In genomic region chr1:9397047-9397446, GRCh38 we compare ENCODE assay signal across 25 cellular contexts.
DNase-seq lines count a peak whose midpoint lies in the region; ATAC-seq, FAIRE-seq and TF ChIP-seq lines count a peak whose summit lies in the region.
"Had no signal": no experiment of that assay in that cellular context is flagged by ENCODE, and none has a peak within 500 bp of the region (broad histone marks: within the 10 kb centered on the region; RNA-seq: fewer than 3 reads in every experiment).

No MANE protein-coding gene starts in this region.

- H3K4me1 ChIP-seq in A549: peaks cover 40% of the 10 kb centered on the region
- peaks cover 40% of the 10 kb centered on the region for H3K4me1 ChIP-seq in Panc1 (ENCODE audit: control insufficient read depth, insufficient read depth, low read length)
- H3K4me1 ChIP-seq in mesendoderm (ENCODE audit: control insufficient read depth, low read depth, low read length): no peaks in the 10 kb centered on the region

- DNase-seq in A549 (ENCODE audit: low read depth in 1 of 2, low spot score in 1 of 2) (no peak), Panc1 (ENCODE audit: low read depth, low spot score) (no peak), chondrocyte (ENCODE audit: low spot score) (no peak), anterior cingulate cortex (lab: John Stamatoyannopoulos, UW) (no peak), WERI-Rb-1 (no peak), mesendoderm (no peak)
- DNase-seq in stimulated activated CD4-positive, alpha-beta T cell treated with anti-CD3 and anti-CD28 coated beads, Interleukin-15, amount 100 ng/mL, for 24 hours: no peak
- DNase-seq: AML-193, DMS53, H7, NCI-H1105 treated with DMSO at 0.1 percent for 48 hours, NCI-H2029 treated with DMSO at 0.1 percent for 48 hours, NCI-H2171, NCI-H345, NCI-H524, NCI-H82, SHP77 treated with DMSO at 0.1 percent for 48 hours had no signal

- H2AK5ac ChIP-seq in mesendoderm (ENCODE audit: low read length): no peak overlapping the region

- no peak overlapping the region for H3K56ac ChIP-seq in mesendoderm (ENCODE audit: low read length)

- no peak overlapping the region for H4K5ac ChIP-seq in mesendoderm (ENCODE audit: low read length)

- no peak for TF ChIP-seq POLR2A in A549 (IDR thresholded peaks at IDR 0.05; ENCODE audit: low read length)

- no peak for TF ChIP-seq EP300 in A549 (IDR thresholded peaks at IDR 0.05)

- H3K4me2 ChIP-seq in A549: no peak overlapping the region
- no peak overlapping the region for H3K4me2 ChIP-seq in mesendoderm (ENCODE audit: low read length)
- H3K4me2 ChIP-seq: KMS-11 had no signal

- CTCF ChIA-PET in A549 (lab: Yijun Ruan, JAX) (interaction anchor here (0.6 to 1.4 kb wide), 3 partner anchors 24 to 1100 kb away, joined by 3 to 4 read pairs (median 3); no protein-coding TSS in a partner anchor), Panc1 (lab: Charles Lee) (no interaction called here)

- H3K9me3 ChIP-seq in A549: no peaks in the 10 kb centered on the region; the same call in 2 of the 3 replicates
- H3K9me3 ChIP-seq in Panc1 (ENCODE audit: control insufficient read depth, insufficient read depth, low read depth, low read length): no peaks in the 10 kb centered on the region
- peaks cover 10% of the 10 kb centered on the region for H3K9me3 ChIP-seq in WERI-Rb-1 (ENCODE audit: severe bottlenecking)

- H4K8ac ChIP-seq in mesendoderm (ENCODE audit: low read depth, low read length): no peak overlapping the region

- H3K27me3 ChIP-seq in Panc1 (ENCODE audit: control insufficient read depth, insufficient read depth, low read length): no peaks in the 10 kb centered on the region
- no peaks in the 10 kb centered on the region for H3K27me3 ChIP-seq in WERI-Rb-1 (ENCODE audit: insufficient read depth, low read depth, severe bottlenecking)
- no peaks in the 10 kb centered on the region for H3K27me3 ChIP-seq in mesendoderm (ENCODE audit: insufficient read depth, low read length, poor library complexity)

- H3K27ac Mint-ChIP-seq in chondrocyte (ENCODE audit: unreplicated experiment) (peak overlapping the region; percentile 93), nephron (peak overlapping the region in 2 of 3 experiments; percentile 44 to 80)
- H3K27ac Mint-ChIP-seq: CD14-positive monocyte had no signal

- no peak overlapping the region for H2BK120ac ChIP-seq in mesendoderm (ENCODE audit: low read depth, low read length)

- no peak overlapping the region for H2BK5ac ChIP-seq in mesendoderm (ENCODE audit: low read length)

- H3K18ac ChIP-seq in mesendoderm (ENCODE audit: low read length): no peak overlapping the region

- H3K36me3 Mint-ChIP-seq in chondrocyte (ENCODE audit: low read depth) (peaks cover 6% of the 10 kb centered on the region), nephron (ENCODE audit: low read depth) (no peaks in the 10 kb centered on the region)
- H3K36me3 Mint-ChIP-seq: CD14-positive monocyte had no signal

- WGBS in A549 (ENCODE audit: missing lambda C conversion rate): 88% methylated on average over 6 of the region's 6 CpGs
- no CpG with 5 or more reads among the region's 6 CpGs for WGBS in mesendoderm (ENCODE audit: extremely low coverage, insufficient coverage, low lambda C conversion rate)

- ATAC-seq in A549: no peak
- ATAC-seq in Panc1: no peak
- ATAC-seq: HepG2 had no signal

- H3K79me1 ChIP-seq in mesendoderm (ENCODE audit: low read length): no peaks in the 10 kb centered on the region

- H3K23ac ChIP-seq in mesendoderm (ENCODE audit: low read length): no peak overlapping the region

- no peaks in the 10 kb centered on the region for H3K79me2 ChIP-seq in mesendoderm (ENCODE audit: control insufficient read depth, insufficient read depth, low read length)

- FAIRE-seq in A549 (lab: Jason Lieb, UNC): no peak
- FAIRE-seq: D721Med, GM19239, HepG2 had no signal

- in situ Hi-C loops in Panc1 (cut with HindIII; ENCODE audit: low pct_unique_long_range_greater_than_20kb, low sequenced_read_pairs): no loop called here

- no peak overlapping the region for H3K9ac ChIP-seq in mesendoderm (ENCODE audit: low read length)
- H3K9ac ChIP-seq: KMS-11 had no signal

- intact Hi-C loops in Panc1 (cut with micrococcal nuclease; ENCODE audit: unreplicated experiment): no loop called here

- H3K27ac ChIP-seq in A549 (peak overlapping the region; percentile 30 to 93; a peak in 4 of 6 replicates), Panc1 (ENCODE audit: low read length) (peak overlapping the region; percentile 96), WERI-Rb-1 (no peak overlapping the region), mesendoderm (ENCODE audit: low read depth, low read length) (no peak overlapping the region)
- H3K27ac ChIP-seq: 22Rv1, KMS-11, SK-N-MC had no signal

- no TSS peak for BruUV-seq in Panc1 (replicated peaks; lab: Mats Ljungman, UMichigan)

- no peak overlapping the region for H3K4ac ChIP-seq in mesendoderm (ENCODE audit: low read depth, low read length)

- H3K9me3 Mint-ChIP-seq in chondrocyte (ENCODE audit: low read depth) (peaks cover 8% of the 10 kb centered on the region), nephron (peaks cover 4% of the 10 kb centered on the region)

- H2BK15ac ChIP-seq in mesendoderm (replicated peaks; ENCODE audit: low read depth): no peak overlapping the region

- H3K27me3 Mint-ChIP-seq in chondrocyte (ENCODE audit: low read depth) (no peaks in the 10 kb centered on the region), nephron (ENCODE audit: low read depth) (peaks cover 13% of the 10 kb centered on the region)

- H3K36me3 ChIP-seq in Panc1 (ENCODE audit: control insufficient read depth, insufficient read depth, low read length) (no peaks in the 10 kb centered on the region), WERI-Rb-1 (no peaks in the 10 kb centered on the region), mesendoderm (ENCODE audit: control insufficient read depth, insufficient read depth, low read length) (no peaks in the 10 kb centered on the region)

- TF ChIP-seq RAD21 in A549 (conservative IDR thresholded peaks at IDR 0.05 in 1 of 2, IDR thresholded peaks at IDR 0.05 in 1 of 2): no peak

- POLR2A ChIA-PET in A549 (lab: Yijun Ruan, JAX): no interaction called here
- POLR2A ChIA-PET in Panc1 (lab: Charles Lee): no interaction called here

- TF ChIP-seq CTCF in A549 (IDR thresholded peaks at IDR 0.05) (no peak), Panc1 (IDR thresholded peaks at IDR 0.05) (no peak), chondrocyte (IDR thresholded peaks at IDR 0.05) (no peak), nephron (IDR thresholded peaks at IDR 0.05; ENCODE audit: unreplicated experiment in 3 of 3) (no peak), WERI-Rb-1 (IDR thresholded peaks at IDR 0.05; ENCODE audit: low read depth, low read length) (no peak)

- H3K4me3 Mint-ChIP-seq in chondrocyte (ENCODE audit: unreplicated experiment) (no peak overlapping the region), nephron (peak overlapping the region in 1 of 3 experiments; percentile 45)
- H3K4me3 Mint-ChIP-seq: CD14-positive monocyte had no signal

- H3K4me3 ChIP-seq in A549 (no peak overlapping the region), Panc1 (ENCODE audit: low read depth in 2 of 2, low read length in 2 of 2) (no peak overlapping the region), WERI-Rb-1 (ENCODE audit: low read depth, low read length) (no peak overlapping the region), mesendoderm (ENCODE audit: low read length) (no peak overlapping the region)
- H3K4me3 ChIP-seq: SK-N-MC had no signal

- H3K4me1 Mint-ChIP-seq in chondrocyte (ENCODE audit: low read depth) (peaks cover 47% of the 10 kb centered on the region), nephron (peaks cover 23% of the 10 kb centered on the region)

TF ChIP-seq in A549, 52 proteins besides CTCF, POLR2A, EP300 and RAD21:
- no peak for TF ChIP-seq EHMT2 (IDR thresholded peaks at IDR 0.05; ENCODE audit: low read depth)
- no peak for TF ChIP-seq KDM1A (IDR thresholded peaks at IDR 0.05; ENCODE audit: low read depth)
- TF ChIP-seq JUNB (IDR thresholded peaks at IDR 0.05): no peak
- no peak for TF ChIP-seq HMGXB4 (CRISPR knock-in tag; IDR thresholded peaks at IDR 0.05; ENCODE audit: borderline replicate concordance)
- no peak for TF ChIP-seq ZC3H11A (IDR thresholded peaks at IDR 0.05)
- TF ChIP-seq MAFK (IDR thresholded peaks at IDR 0.05; ENCODE audit: partially characterized antibody): no peak
- TF ChIP-seq FOSL2 (IDR thresholded peaks at IDR 0.05): no peak
- TF ChIP-seq FOSL2 (CRISPR knock-in tag; IDR thresholded peaks at IDR 0.05): no peak
- no peak for TF ChIP-seq HDAC2 (IDR thresholded peaks at IDR 0.05)
- no peak for TF ChIP-seq HOXA7 (CRISPR knock-in tag; IDR thresholded peaks at IDR 0.05)
- TF ChIP-seq NFE2L2 (conservative IDR thresholded peaks at IDR 0.05; ENCODE audit: low read length): no peak
- TF ChIP-seq MAX (IDR thresholded peaks at IDR 0.05): no peak
- TF ChIP-seq RFX5 (IDR thresholded peaks at IDR 0.05): no peak
- no peak for TF ChIP-seq BCL3 (IDR thresholded peaks at IDR 0.05)
- no peak for TF ChIP-seq RNF2 (IDR thresholded peaks at IDR 0.05; ENCODE audit: borderline replicate concordance, low read depth)

Comparison
In these comparisons a context has a peak if more than half of its experiments do, and no peak if none do; other contexts are left out.
1. H3K27ac ChIP-seq: peak in A549 (2 of 2) and Panc1 (single experiment); none in WERI-Rb-1 (single experiment) and mesendoderm (single experiment).